8 cellular contexts compared by ENCODE assay signal in the genomic region with DNA sequence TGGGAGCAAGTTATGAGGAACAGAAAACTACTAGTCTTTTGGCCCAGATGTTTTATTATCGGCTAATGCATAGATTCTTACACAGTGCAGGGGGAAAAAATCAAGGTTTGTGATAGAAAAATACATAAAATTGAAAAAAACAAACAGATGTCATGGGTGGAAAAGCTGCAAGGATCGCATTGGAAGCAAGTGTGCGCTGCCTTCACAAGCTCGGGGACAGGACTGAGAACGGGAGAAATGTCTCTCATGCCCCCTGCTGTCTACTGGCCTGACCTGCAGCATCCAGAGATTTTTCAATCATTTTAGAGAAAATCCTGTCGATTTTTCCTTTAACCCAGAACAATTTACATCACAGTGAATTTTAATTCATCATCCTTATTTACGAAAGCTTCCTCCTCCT. TPM values are rescaled to one million over a fixed set of nuclear protein-coding genes. Genes with fewer than 3 reads are reported as not detected.
DNase-seq lines count a peak whose midpoint lies in the region; ATAC-seq, FAIRE-seq and TF ChIP-seq lines count a peak whose summit lies in the region.
"Not testable (repeated sequence)": the region's sequence is repeated elsewhere in the genome, so short reads cannot be mapped to it uniquely, and the experiment has no call there.

No MANE protein-coding gene starts in this region.

- peak; percentile 92 for FAIRE-seq in H54 (lab: Jason Lieb, UNC)

- H3K27ac ChIP-seq in Panc1 (ENCODE audit: low read length); dorsolateral prefrontal cortex; heart left ventricle: not testable (repeated sequence)

- not testable (repeated sequence) for H3K4me3 Mint-ChIP-seq in CD14-positive monocyte; activated T-cell treated with anti-CD3 and anti-CD28 coated beads, Interleukin-2, amount 50 U/mL, for 4 hours; mesothelial cell of epicardium; stimulated activated effector memory CD8-positive, alpha-beta T cell treated with anti-CD3 and anti-CD28 coated beads, Interleukin-12 subunit alpha, Interleukin-12 subunit beta, amount 100 ng/mL, for 72 hours

- TF ChIP-seq POLR2A in H54 (IDR thresholded peaks at IDR 0.05; ENCODE audit: low read depth, low read length); heart left ventricle (IDR thresholded peaks at IDR 0.05): not testable (repeated sequence)

- in situ Hi-C loops in Panc1 (cut with HindIII; ENCODE audit: low pct_unique_long_range_greater_than_20kb, low sequenced_read_pairs), result not testable (repeated sequence)

- H3K4me1 ChIP-seq in Panc1 (ENCODE audit: control insufficient read depth, insufficient read depth, low read length); heart left ventricle: not testable (repeated sequence)

- TF ChIP-seq CTCF in CD14-positive monocyte (IDR thresholded peaks at IDR 0.05) (peak; percentile 22), Panc1 (IDR thresholded peaks at IDR 0.05) (peak; percentile 77), dorsolateral prefrontal cortex (IDR thresholded peaks at IDR 0.05 in 54 of 56, conservative IDR thresholded peaks at IDR 0.05 in 2 of 56; ENCODE audit: low read depth in 1 of 56, partially characterized antibody in 56 of 56) (peak in 31 of 56 donors; percentile 3 to 47 (median 24)), heart left ventricle (IDR thresholded peaks at IDR 0.05) (peak in 4 of 12 donors; percentile 9 to 20 (median 12)), mesothelial cell of epicardium (IDR thresholded peaks at IDR 0.05; ENCODE audit: unreplicated experiment) (peak; percentile 26)

- DNase-seq in CD14-positive monocyte (ENCODE audit: low spot score); H54 (ENCODE audit: insufficient read length, low spot score); Panc1 (ENCODE audit: low read depth, low spot score); activated T-cell treated with anti-CD3 and anti-CD28 coated beads, Interleukin-2, amount 50 U/mL, for 4 hours; dorsolateral prefrontal cortex; heart left ventricle; mesothelial cell of epicardium (ENCODE audit: low spot score in 2 of 2, unreplicated experiment in 2 of 2); stimulated activated effector memory CD8-positive, alpha-beta T cell treated with anti-CD3 and anti-CD28 coated beads, Interleukin-12 subunit alpha, Interleukin-12 subunit beta, amount 100 ng/mL, for 72 hours (ENCODE audit: low spot score in 2 of 2): not testable (repeated sequence)

- intact Hi-C loops in CD14-positive monocyte (cut with micrococcal nuclease), result loop anchor here in 1 of 2 donors (5.0 kb wide), 1 partner anchor 500 kb away; no protein-coding TSS in a partner anchor
- intact Hi-C loops in Panc1 (cut with micrococcal nuclease; ENCODE audit: unreplicated experiment), result not testable (repeated sequence)
- intact Hi-C loops in dorsolateral prefrontal cortex (cut with DNase I), result loop anchor here (5.0 kb wide), 1 partner anchor 495 kb away; no protein-coding TSS in a partner anchor
- intact Hi-C loops in heart left ventricle (cut with DNase I), result loop anchor here in 1 of 10 donors (5.0 kb wide), 1 partner anchor 1070 kb away; no protein-coding TSS in a partner anchor

- H3K9me3 Mint-ChIP-seq in CD14-positive monocyte; activated T-cell treated with anti-CD3 and anti-CD28 coated beads, Interleukin-2, amount 50 U/mL, for 4 hours; mesothelial cell of epicardium; stimulated activated effector memory CD8-positive, alpha-beta T cell treated with anti-CD3 and anti-CD28 coated beads, Interleukin-12 subunit alpha, Interleukin-12 subunit beta, amount 100 ng/mL, for 72 hours: not testable (repeated sequence)

- H3K4me1 Mint-ChIP-seq in CD14-positive monocyte; activated T-cell treated with anti-CD3 and anti-CD28 coated beads, Interleukin-2, amount 50 U/mL, for 4 hours (ENCODE audit: low read depth); stimulated activated effector memory CD8-positive, alpha-beta T cell treated with anti-CD3 and anti-CD28 coated beads, Interleukin-12 subunit alpha, Interleukin-12 subunit beta, amount 100 ng/mL, for 72 hours: not testable (repeated sequence)
- H3K4me1 Mint-ChIP-seq in mesothelial cell of epicardium, result peaks cover 12% of the 10 kb centered on the region

- ATAC-seq in Panc1 (peak; percentile 91), heart left ventricle (peak in 3 of 4 donors; percentile 64 to 77 (median 72))
- peak; percentile 48 to 51 for ATAC-seq in activated T-cell treated with anti-CD3 and anti-CD28 coated beads, Interleukin-2, amount 50 U/mL, for 4 hours
- ATAC-seq in stimulated activated effector memory CD8-positive, alpha-beta T cell treated with anti-CD3 and anti-CD28 coated beads, Interleukin-12 subunit alpha, Interleukin-12 subunit beta, amount 100 ng/mL, for 72 hours, result peak; percentile 61

- H3K4me3 ChIP-seq in Panc1 (ENCODE audit: low read depth in 2 of 2, low read length in 2 of 2); dorsolateral prefrontal cortex; heart left ventricle: not testable (repeated sequence)

- CTCF ChIA-PET in Panc1 (lab: Charles Lee), result not testable (repeated sequence)

- H3K9me3 ChIP-seq in Panc1 (ENCODE audit: control insufficient read depth, insufficient read depth, low read depth, low read length); heart left ventricle: not testable (repeated sequence)

- 9 to 19% (median 10%) methylated on average over 5 of the region's 7 CpGs for WGBS in heart left ventricle, 4 donors

- H3K36me3 ChIP-seq in Panc1 (ENCODE audit: control insufficient read depth, insufficient read depth, low read length); heart left ventricle: not testable (repeated sequence)

- not testable (repeated sequence) for H3K27me3 ChIP-seq in Panc1 (ENCODE audit: control insufficient read depth, insufficient read depth, low read length); dorsolateral prefrontal cortex
- H3K27me3 ChIP-seq in heart left ventricle, result peaks cover 0 to 22% (median 5%) of the 10 kb centered on the region in 9 donors

- peaks cover 20 to 40% (median 27%) of the 10 kb centered on the region in 3 donors for H3K27me3 Mint-ChIP-seq in CD14-positive monocyte (ENCODE audit: low read depth in 3 of 3)
- peaks cover 50% of the 10 kb centered on the region for H3K27me3 Mint-ChIP-seq in activated T-cell treated with anti-CD3 and anti-CD28 coated beads, Interleukin-2, amount 50 U/mL, for 4 hours (ENCODE audit: low read depth)
- H3K27me3 Mint-ChIP-seq in mesothelial cell of epicardium (ENCODE audit: low read depth), result not testable (repeated sequence)

- not testable (repeated sequence) for BruUV-seq in Panc1 (replicated peaks; lab: Mats Ljungman, UMichigan)

- H3K36me3 Mint-ChIP-seq in CD14-positive monocyte; activated T-cell treated with anti-CD3 and anti-CD28 coated beads, Interleukin-2, amount 50 U/mL, for 4 hours (ENCODE audit: insufficient read depth); mesothelial cell of epicardium; stimulated activated effector memory CD8-positive, alpha-beta T cell treated with anti-CD3 and anti-CD28 coated beads, Interleukin-12 subunit alpha, Interleukin-12 subunit beta, amount 100 ng/mL, for 72 hours: not testable (repeated sequence)

- POLR2A ChIA-PET in Panc1 (lab: Charles Lee), result not testable (repeated sequence)

- not testable (repeated sequence) for H3K27ac Mint-ChIP-seq in CD14-positive monocyte; mesothelial cell of epicardium; stimulated activated effector memory CD8-positive, alpha-beta T cell treated with anti-CD3 and anti-CD28 coated beads, Interleukin-12 subunit alpha, Interleukin-12 subunit beta, amount 100 ng/mL, for 72 hours

RNA-seq across cellular contexts. Expression of a gene that starts 20.5 kb away (rescaled TPM):
- polyA plus RNA-seq in CD14-positive monocyte (not detected), heart left ventricle (under 1 TPM; 0.08 to 0.11 TPM)
- total RNA-seq in Panc1 (2021; ENCODE audit: unreplicated experiment) (1.2 TPM), dorsolateral prefrontal cortex (1 to 10 TPM in 89 of 120 experiments, under 1 TPM in 31; 0.18 to 7.1 (median 1.4) TPM), heart left ventricle (under 1 TPM in 8 of 9 donors, not detected in 1; 0.09 to 0.72 (median 0.12) TPM), mesothelial cell of epicardium (4.5 to 4.9 TPM (median 4.7 TPM) in 3 replicates)
- polyA plus RNA-seq in Panc1 (2012; ENCODE audit: insufficient read length), result 0.74 TPM
- under 1 TPM; 0.15 to 0.79 (median 0.45) TPM for total RNA-seq in activated T-cell treated with anti-CD3 and anti-CD28 coated beads, Interleukin-2, amount 50 U/mL, for 4 hours
